14 cellular contexts compared by ENCODE assay signal in genomic region chr11:21007297-21007696, GRCh38.
DNase-seq lines count a peak whose midpoint lies in the region; ATAC-seq and TF ChIP-seq lines count a peak whose summit lies in the region.
"Had no signal": no experiment of that assay in that cellular context is flagged by ENCODE, and none has a peak within 500 bp of the region (broad histone marks: within the 10 kb centered on the region; RNA-seq: fewer than 3 reads in every experiment).

No MANE protein-coding gene starts in this region.

- DNase-seq in ELF-1 (ENCODE audit: low read depth, low spot score) (peak; percentile 41), WTC11 (ENCODE audit: low spot score) (peak; percentile 14), iPS-NIHi7 (ENCODE audit: extremely low spot score) (peak; percentile 40), occipital lobe (lab: John Stamatoyannopoulos, UW) (peak; percentile 12), MV-4-11 (lab: John Stamatoyannopoulos, UW) (no peak), NCI-H524 treated with DMSO at 0.1 percent for 48 hours (lab: John Stamatoyannopoulos, UW) (no peak)
- no peak for DNase-seq in activated CD4-positive, alpha-beta T cell treated with anti-CD3 and anti-CD28 coated beads, Interleukin-2, amount 50 U/mL, for 4 hours
- DNase-seq: AML-193; CD4-positive, alpha-beta memory T cell; DMS153; DMS79; GF-D8 had no signal

- POLR2A ChIA-PET in WTC11 (lab: Charles Lee): interaction anchor here (0.7 kb wide), 1 partner anchor 203 kb away, joined by 5 read pairs; no protein-coding TSS in a partner anchor

- H3K27me3 Mint-ChIP-seq in WTC11 (ENCODE audit: low read depth): no peaks in the 10 kb centered on the region
- H3K27me3 Mint-ChIP-seq: CD4-positive, alpha-beta memory T cell had no signal

- no peak overlapping the region for H3K27ac Mint-ChIP-seq in WTC11
- H3K27ac Mint-ChIP-seq: CD14-positive monocyte; CD4-positive, alpha-beta memory T cell had no signal

- peaks cover 3% of the 10 kb centered on the region for H3K36me3 Mint-ChIP-seq in WTC11
- H3K36me3 Mint-ChIP-seq: CD14-positive monocyte; CD4-positive, alpha-beta memory T cell had no signal

- ATAC-seq in WTC11: peak; percentile 74
- ATAC-seq: A549 had no signal

- CTCF ChIA-PET in WTC11 (lab: Charles Lee): no interaction called here

- no peak overlapping the region for H3K4me3 Mint-ChIP-seq in WTC11
- H3K4me3 Mint-ChIP-seq: CD14-positive monocyte; CD4-positive, alpha-beta memory T cell had no signal

- H3K9me3 Mint-ChIP-seq in WTC11: peaks cover 7% of the 10 kb centered on the region

- no peak for TF ChIP-seq CTCF in WTC11 (IDR thresholded peaks at IDR 0.05)

- H3K4me1 Mint-ChIP-seq in WTC11: peaks cover 25% of the 10 kb centered on the region
- H3K4me1 Mint-ChIP-seq: CD14-positive monocyte; CD4-positive, alpha-beta memory T cell had no signal

TF ChIP-seq in WTC11, 78 proteins besides CTCF, POLR2A, EP300 and RAD21:
- TF ChIP-seq SMAD3 (CRISPR knock-in tag; IDR thresholded peaks at IDR 0.05; ENCODE audit: borderline replicate concordance) (no peak), NFATC4 (CRISPR knock-in tag; IDR thresholded peaks at IDR 0.05) (no peak), E2F5 (CRISPR knock-in tag; IDR thresholded peaks at IDR 0.05) (no peak), GRHL2 (CRISPR knock-in tag; IDR thresholded peaks at IDR 0.05; ENCODE audit: insufficient replicate concordance, severe bottlenecking) (no peak), ZNF138 (CRISPR knock-in tag; conservative IDR thresholded peaks at IDR 0.05) (no peak), NFYB (CRISPR knock-in tag; conservative IDR thresholded peaks at IDR 0.05; ENCODE audit: low read depth) (no peak)

Comparison
In these comparisons a context has a peak if more than half of its experiments do, and no peak if none do; other contexts are left out.
1. DNase-seq: peak in ELF-1 (single experiment), WTC11 (single experiment), iPS-NIHi7 (single experiment) and occipital lobe (single experiment); none in MV-4-11 (single experiment), activated CD4-positive, alpha-beta T cell treated with anti-CD3 and anti-CD28 coated beads, Interleukin-2, amount 50 U/mL, for 4 hours (0 of 2) and NCI-H524 treated with DMSO at 0.1 percent for 48 hours (single experiment).